8 cellular contexts compared by ENCODE assay signal in the genomic region with DNA sequence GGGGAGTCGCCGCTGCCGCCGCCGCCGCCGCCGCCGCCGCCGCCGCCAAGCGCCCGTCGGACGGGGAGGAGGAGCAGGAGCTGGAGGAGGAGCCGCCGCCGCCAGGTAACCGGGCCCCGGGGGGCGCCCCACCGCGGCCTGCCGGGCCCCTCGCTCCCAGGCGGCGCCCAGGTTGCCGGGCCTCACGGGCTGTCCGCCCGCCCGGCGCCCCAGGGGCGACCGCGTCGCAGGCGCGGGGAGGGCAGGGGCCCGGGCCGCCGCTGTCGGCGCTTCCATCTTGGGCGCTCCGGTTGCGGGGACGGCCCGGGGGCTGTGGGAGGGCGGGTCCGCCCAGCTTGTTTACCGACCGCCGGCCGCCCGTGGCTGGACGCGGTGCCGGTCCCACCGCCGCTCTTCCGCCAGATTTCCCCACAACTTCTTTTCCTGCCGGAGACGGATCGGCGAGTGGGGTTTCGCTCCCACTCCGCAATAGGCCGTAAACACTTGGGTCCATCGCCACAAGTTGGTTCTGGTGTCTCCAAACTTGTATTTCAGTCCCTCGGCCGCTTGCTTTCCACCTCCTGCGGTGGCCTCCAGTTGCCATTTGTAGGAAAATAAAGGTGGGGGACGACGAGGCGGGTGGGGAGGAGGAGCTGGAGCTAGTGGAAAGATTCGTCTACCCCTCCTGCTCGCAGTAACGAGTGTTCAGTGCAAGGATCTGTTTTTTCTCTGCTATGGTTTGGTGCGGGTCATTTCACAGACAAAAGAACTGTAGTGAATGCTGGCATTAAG. TPM values are rescaled to one million over a fixed set of nuclear protein-coding genes. Genes with fewer than 3 reads are reported as not detected.
DNase-seq lines count a peak whose midpoint lies in the region; ATAC-seq and TF ChIP-seq lines count a peak whose summit lies in the region.

No MANE protein-coding gene starts in this region.

- H3K9me3 Mint-ChIP-seq in HFFc6 = no peaks in the 10 kb centered on the region
- H3K9me3 Mint-ChIP-seq in naive thymus-derived CD8-positive, alpha-beta T cell = no peaks in the 10 kb centered on the region

- H3K27me3 Mint-ChIP-seq in HFFc6 (ENCODE audit: insufficient read depth) = no peaks in the 10 kb centered on the region; the same call in 1 of the 2 replicates
- H3K27me3 Mint-ChIP-seq in naive thymus-derived CD8-positive, alpha-beta T cell = no peaks in the 10 kb centered on the region

- H3K4me1 ChIP-seq in esophagus squamous epithelium = peaks cover 11 to 51% (median 14%) of the 10 kb centered on the region in 3 donors

- ATAC-seq in naive thymus-derived CD8-positive, alpha-beta T cell = peak in 1 of 2 donors; percentile 9

- POLR2A ChIA-PET in naive thymus-derived CD8-positive, alpha-beta T cell (lab: Charles Lee) = interaction anchor here (0.5 to 1.7 kb wide), 4 partner anchors 14 to 802 kb away, joined by 3 to 7 read pairs (median 4); a partner anchor contains a TSS

- H3K36me3 ChIP-seq in esophagus squamous epithelium = no peaks in the 10 kb centered on the region

- DNase-seq in NCI-H1105 treated with DMSO at 0.1 percent for 48 hours (lab: John Stamatoyannopoulos, UW) = peak; percentile 26
- no peak for DNase-seq in NCI-H1105 (lab: John Stamatoyannopoulos, UW)
- DNase-seq in HFFc6 = peak; percentile 29
- peak; percentile 5 for DNase-seq in NCI-H2171 (lab: John Stamatoyannopoulos, UW)
- DNase-seq in activated T-cell treated with anti-CD3 and anti-CD28 coated beads for 48 hours (ENCODE audit: low read depth) = peak; percentile 23
- no peak for DNase-seq in esophagus squamous epithelium (lab: John Stamatoyannopoulos, UW)
- peak in 8 of 10 donors; percentile 15 to 71 (median 36) for DNase-seq in naive thymus-derived CD8-positive, alpha-beta T cell

- no peaks in the 10 kb centered on the region for H3K27me3 ChIP-seq in esophagus squamous epithelium

- H3K27ac ChIP-seq in esophagus squamous epithelium = peak overlapping the region; percentile 98 to 99 (median 99)
- H3K27ac ChIP-seq in temporal lobe (ENCODE audit: low read depth, low read length) = peak overlapping the region; percentile 87

- intact Hi-C loops in esophagus squamous epithelium (cut with DNase I) = loop anchor here (5.0 to 10.0 kb wide), 2 partner anchors 175 to 227 kb away; a partner anchor contains a TSS

- peak overlapping the region; percentile 71 to 92 (median 80) for H3K4me3 ChIP-seq in esophagus squamous epithelium

- TF ChIP-seq POLR2A in esophagus squamous epithelium (IDR thresholded peaks at IDR 0.05) = peak in 1 of 4 donors; percentile 35

- peak overlapping the region; percentile 97 for H3K27ac Mint-ChIP-seq in HFFc6
- H3K27ac Mint-ChIP-seq in naive thymus-derived CD8-positive, alpha-beta T cell = peak overlapping the region; percentile 93 to 98 (median 96)

- H3K4me3 Mint-ChIP-seq in HFFc6 = peak overlapping the region; percentile 99
- peak overlapping the region; percentile 89 to 97 (median 95) for H3K4me3 Mint-ChIP-seq in naive thymus-derived CD8-positive, alpha-beta T cell

- TF ChIP-seq CTCF in HFFc6 (IDR thresholded peaks at IDR 0.05) = no peak
- TF ChIP-seq CTCF in esophagus squamous epithelium (IDR thresholded peaks at IDR 0.05) = no peak

- 0% methylated on average over 3 to 34 of the region's 81 CpGs for WGBS in esophagus squamous epithelium, 2 donors

- peaks cover 47% of the 10 kb centered on the region for H3K4me1 Mint-ChIP-seq in HFFc6 (ENCODE audit: low read depth)
- peaks cover 16 to 43% (median 39%) of the 10 kb centered on the region in 4 donors for H3K4me1 Mint-ChIP-seq in naive thymus-derived CD8-positive, alpha-beta T cell

- no peaks in the 10 kb centered on the region; the same call in none of the 2 replicates for H3K36me3 Mint-ChIP-seq in HFFc6 (ENCODE audit: low read depth)
- peaks cover 0 to 9% (median 0%) of the 10 kb centered on the region in 3 donors for H3K36me3 Mint-ChIP-seq in naive thymus-derived CD8-positive, alpha-beta T cell

- H3K9me3 ChIP-seq in esophagus squamous epithelium = no peaks in the 10 kb centered on the region

RNA-seq across cellular contexts. Expression of a gene that starts 24.6 kb away (rescaled TPM):
- total RNA-seq in HFFc6 (2021; fragmentation: NEBNext Ultra II Directional; extraction: Animal tissue kit (Norgen Biotek cat#: 25700)) = 10 to 100 TPM; 11.8 to 13.6 (median 12.6) TPM
- total RNA-seq in esophagus squamous epithelium (10 to 100 TPM; 11.7 to 25.2 (median 17.4) TPM), temporal lobe (53.6 TPM)
- 10 to 100 TPM; 24.8 to 25.0 TPM for total RNA-seq in naive thymus-derived CD8-positive, alpha-beta T cell
- polyA plus RNA-seq in naive thymus-derived CD8-positive, alpha-beta T cell = 10 to 100 TPM in 1 of 3 donors, 1 to 10 TPM in 2; 7.0 to 11.7 (median 9.0) TPM

Comparison
In these comparisons a context has a peak if more than half of its experiments do, and no peak if none do; other contexts are left out.
1. DNase-seq: peak in NCI-H1105 treated with DMSO at 0.1 percent for 48 hours (single experiment), HFFc6 (single experiment), NCI-H2171 (single experiment), activated T-cell treated with anti-CD3 and anti-CD28 coated beads for 48 hours (single experiment) and naive thymus-derived CD8-positive, alpha-beta T cell (8 of 10); none in NCI-H1105 (single experiment) and esophagus squamous epithelium (single experiment).